In genomic region chr3:47612178-47612577, GRCh38 we compare ENCODE assay signal across 9 cellular contexts. TPM values are rescaled to one million over a fixed set of nuclear protein-coding genes. Genes with fewer than 3 reads are reported as not detected.
A peak's percentile ranks its signal among the peaks of the same experiment; 100 is the strongest.
DNase-seq lines count a peak whose midpoint lies in the region; ATAC-seq lines count a peak whose summit lies in the region.
"Had no signal": no experiment of that assay in that cellular context is flagged by ENCODE, and none has a peak within 500 bp of the region (broad histone marks: within the 10 kb centered on the region; RNA-seq: fewer than 3 reads in every experiment).

No MANE protein-coding gene starts in this region.

- no peaks in the 10 kb centered on the region for H3K9me2 ChIP-seq in GM23248 (ENCODE audit: insufficient read depth)

- H2AFZ ChIP-seq in GM23248 (no peak overlapping the region), neuronal stem cell (ENCODE audit: low read length) (no peak overlapping the region)

- peaks cover 26% of the 10 kb centered on the region for H3F3A ChIP-seq in GM23248 (ENCODE audit: insufficient read depth)

- in situ Hi-C loops in GM23248 (cut with MboI): no loop called here

- no peak overlapping the region for H2AK5ac ChIP-seq in neuronal stem cell (ENCODE audit: low read depth, low read length)

- H3K4me3 ChIP-seq in GM23248: no peak overlapping the region
- H3K4me3 ChIP-seq in skeletal muscle tissue (ENCODE audit: low read length in 3 of 3): peak overlapping the region in 1 of 3 donors; percentile 5
- no peak overlapping the region for H3K4me3 ChIP-seq in neuronal stem cell (ENCODE audit: low read length in 2 of 2)

- H4K8ac ChIP-seq in neuronal stem cell (ENCODE audit: low read depth, low read length): no peak overlapping the region

- no peak overlapping the region for H3K14ac ChIP-seq in neuronal stem cell (ENCODE audit: low read length)

- no peaks in the 10 kb centered on the region for H3K79me2 ChIP-seq in GM23248 (ENCODE audit: insufficient read depth)

- H3K4me1 ChIP-seq in GM23248 (ENCODE audit: insufficient read depth): peaks cover 19% of the 10 kb centered on the region
- H3K4me1 ChIP-seq in skeletal muscle tissue (ENCODE audit: control insufficient read depth in 3 of 3, insufficient read depth in 3 of 3, low read length in 3 of 3): peaks cover 22 to 28% (median 26%) of the 10 kb centered on the region in 3 donors
- H3K4me1 ChIP-seq in neuronal stem cell (ENCODE audit: control insufficient read depth in 2 of 2, insufficient read depth in 1 of 2, low read depth in 1 of 2, low read length in 2 of 2): peaks cover 0 to 12% of the 10 kb centered on the region in 2 donors

- intact Hi-C loops in left ventricle myocardium superior (cut with micrococcal nuclease): no loop called here

- H3K79me1 ChIP-seq in neuronal stem cell (ENCODE audit: low read depth, low read length): peaks cover 2% of the 10 kb centered on the region

- no peak overlapping the region for H3K4ac ChIP-seq in neuronal stem cell (ENCODE audit: low read length)

- H3K27me3 ChIP-seq in GM23248 (replicated peaks; ENCODE audit: insufficient read depth): no peaks in the 10 kb centered on the region
- no peaks in the 10 kb centered on the region for H3K27me3 ChIP-seq in skeletal muscle tissue (ENCODE audit: control insufficient read depth in 3 of 3, insufficient read depth in 3 of 3, low read length in 3 of 3)
- no peaks in the 10 kb centered on the region for H3K27me3 ChIP-seq in neuronal stem cell (ENCODE audit: control insufficient read depth in 3 of 3, insufficient read depth in 3 of 3, low read depth in 1 of 3, low read length in 3 of 3)

- no peaks in the 10 kb centered on the region for H4K20me1 ChIP-seq in GM23248 (ENCODE audit: insufficient read depth)

- H3K4me2 ChIP-seq in GM23248 (ENCODE audit: unreplicated experiment) (peak overlapping the region; percentile 43), neuronal stem cell (ENCODE audit: insufficient read depth, low read length, poor library complexity, severe bottlenecking) (no peak overlapping the region)

- H2BK5ac ChIP-seq in neuronal stem cell (ENCODE audit: low read length): no peak overlapping the region

- H3K9me3 ChIP-seq in GM23248 (ENCODE audit: low read depth) (no peaks in the 10 kb centered on the region), skeletal muscle tissue (ENCODE audit: control insufficient read depth in 3 of 3, low read length in 3 of 3) (no peaks in the 10 kb centered on the region), neuronal stem cell (replicated peaks in 1 of 2; ENCODE audit: control insufficient read depth in 2 of 2, insufficient read depth in 1 of 2, low read depth in 1 of 2, low read length in 2 of 2) (peaks cover 0 to 2% of the 10 kb centered on the region in 2 donors)

- H3K18ac ChIP-seq in neuronal stem cell (ENCODE audit: low read length): no peak overlapping the region

- H2BK15ac ChIP-seq in neuronal stem cell (ENCODE audit: low read length): no peak overlapping the region

- peak; percentile 80 for DNase-seq in GM23248
- peak; percentile 19 for DNase-seq in amniotic stem cell (lab: John Stamatoyannopoulos, UW)
- no peak for DNase-seq in left ventricle myocardium superior
- no peak for DNase-seq in neuronal stem cell (ENCODE audit: low spot score)
- DNase-seq in NCI-H526 (lab: John Stamatoyannopoulos, UW): no peak
- no peak for DNase-seq in activated CD4-positive, CD25-positive, alpha-beta regulatory T cell treated with anti-CD3 and anti-CD28 coated beads, Interleukin-2, amount 50 U/mL, for 72 hours
- DNase-seq in SW480 (ENCODE audit: low spot score): no peak

- ATAC-seq in left ventricle myocardium superior: peak; percentile 89

- no peak overlapping the region for H3K23ac ChIP-seq in neuronal stem cell (ENCODE audit: low read depth, low read length, poor library complexity)

- H3K36me3 ChIP-seq in GM23248 (ENCODE audit: low read depth) (peaks cover 39% of the 10 kb centered on the region), skeletal muscle tissue (ENCODE audit: control insufficient read depth in 3 of 3, insufficient read depth in 3 of 3, low read length in 3 of 3) (peaks cover 6 to 17% (median 15%) of the 10 kb centered on the region in 3 donors), neuronal stem cell (replicated peaks in 1 of 2; ENCODE audit: control insufficient read depth in 2 of 2, insufficient read depth in 2 of 2, low read length in 2 of 2) (peaks cover 40 to 94% of the 10 kb centered on the region in 2 donors)

- H2BK120ac ChIP-seq in neuronal stem cell (ENCODE audit: low read depth, low read length): no peak overlapping the region

- H4K91ac ChIP-seq in neuronal stem cell (ENCODE audit: low read depth, low read length, poor library complexity): no peak overlapping the region

- H3K9ac ChIP-seq in GM23248 (no peak overlapping the region), skeletal muscle tissue (ENCODE audit: low read depth in 1 of 3, low read length in 3 of 3) (no peak overlapping the region), neuronal stem cell (ENCODE audit: low read depth, low read length, poor library complexity) (no peak overlapping the region)

- H2BK12ac ChIP-seq in neuronal stem cell (ENCODE audit: low read length): no peak overlapping the region

- H3K27ac ChIP-seq in GM23248 (no peak overlapping the region), skeletal muscle tissue (ENCODE audit: low read depth, low read length) (peak overlapping the region; percentile 19), neuronal stem cell (replicated peaks; ENCODE audit: low read length) (no peak overlapping the region)
- H3K27ac ChIP-seq: HL-60 had no signal

RNA-seq across cellular contexts. Expression of gene CSPG5, which starts 33.5 kb away (rescaled TPM):
- total RNA-seq in GM23248 (2014; rRNA removed; shearing (Covaris generic)): 0.54 TPM in 1 of 2 replicates, not detected in the other
- polyA plus RNA-seq in GM23248 (2016; fragmentation: Nextera tagmentation; extraction: Ambion mirVana): not detected in 2 replicates
- total RNA-seq in left ventricle myocardium superior (0.59 TPM), skeletal muscle tissue (1.0 TPM)
- polyA plus RNA-seq in neuronal stem cell (2013, experiment 1 of 2): 9.8 TPM
- polyA plus RNA-seq in neuronal stem cell (2013, experiment 2 of 2): 10.1 TPM

Comparison
In these comparisons a context has a peak if more than half of its experiments do, and no peak if none do; other contexts are left out.
1. DNase-seq: peak in GM23248 (single experiment) and amniotic stem cell (single experiment); none in left ventricle myocardium superior (single experiment), neuronal stem cell (single experiment), NCI-H526 (0 of 2), activated CD4-positive, CD25-positive, alpha-beta regulatory T cell treated with anti-CD3 and anti-CD28 coated beads, Interleukin-2, amount 50 U/mL, for 72 hours (single experiment) and SW480 (single experiment).